21 cellular contexts compared by ENCODE assay signal in genomic region chr2:12594590-12594989, GRCh38.
DNase-seq lines count a peak whose midpoint lies in the region; ATAC-seq, FAIRE-seq and TF ChIP-seq lines count a peak whose summit lies in the region.
"Had no signal": no experiment of that assay in that cellular context is flagged by ENCODE, and none has a peak within 500 bp of the region (broad histone marks: within the 10 kb centered on the region; RNA-seq: fewer than 3 reads in every experiment).

No MANE protein-coding gene starts in this region.

- H3K27me3 ChIP-seq in H1 (replicated peaks in 1 of 4; ENCODE audit: control insufficient read depth in 3 of 4, extremely low read depth in 1 of 4, insufficient read depth in 3 of 4, low read length in 3 of 4) (no peaks in the 10 kb centered on the region), keratinocyte (ENCODE audit: control insufficient read depth, extremely low read depth, insufficient read depth, low read length) (no peaks in the 10 kb centered on the region), suprapubic skin (no peaks in the 10 kb centered on the region)
- H3K27me3 ChIP-seq: BLaER1 had no signal

- H3K4me1 ChIP-seq in H1 (replicated peaks in 1 of 4; ENCODE audit: control insufficient read depth in 3 of 4, insufficient read depth in 4 of 4, low read length in 3 of 4) (no peaks in the 10 kb centered on the region), keratinocyte (ENCODE audit: control insufficient read depth, extremely low read depth, insufficient read depth, low read length) (peaks cover 10% of the 10 kb centered on the region), suprapubic skin (no peaks in the 10 kb centered on the region)

- dilution Hi-C loops in keratinocyte (cut with MboI; ENCODE audit: extremely low pct_ligation_motif_present, low sequenced_read_pairs): no loop called here

- no peak overlapping the region for H3K4ac ChIP-seq in H1 (replicated peaks; ENCODE audit: insufficient read length, low read depth, low read length)

- TF ChIP-seq EP300 in H1 (IDR thresholded peaks at IDR 0.05; ENCODE audit: borderline replicate concordance in 1 of 2, low read depth in 2 of 2, low read length in 2 of 2): no peak
- no peak for TF ChIP-seq EP300 in suprapubic skin (IDR thresholded peaks at IDR 0.05)

- H4K8ac ChIP-seq in H1 (ENCODE audit: extremely low read depth, insufficient read depth, low read length): no peak overlapping the region

- H3K27ac ChIP-seq in RWPE1 (peak overlapping the region; percentile 6; the same call in 1 of the 2 replicates), H1 (ENCODE audit: low read depth, low read length) (no peak overlapping the region), keratinocyte (ENCODE audit: control insufficient read depth, insufficient read depth, low read length) (no peak overlapping the region), suprapubic skin (no peak overlapping the region)
- H3K27ac ChIP-seq: BLaER1 had no signal

- H3K23me2 ChIP-seq in H1 (ENCODE audit: low read depth, low read length): no peaks in the 10 kb centered on the region

- H3K9ac ChIP-seq in H1 (replicated peaks in 1 of 4; ENCODE audit: extremely low read depth in 1 of 4, low read depth in 3 of 4, low read length in 3 of 4): no peak overlapping the region
- H3K9ac ChIP-seq in keratinocyte (ENCODE audit: control insufficient read depth, extremely low read depth, insufficient read depth, low read length): no peak overlapping the region
- H3K9ac ChIP-seq: BLaER1 had no signal

- H2BK12ac ChIP-seq in H1 (ENCODE audit: low read depth, low read length): no peak overlapping the region

- FAIRE-seq in H1 (lab: Jason Lieb, UNC) (no peak), keratinocyte (lab: Jason Lieb, UNC) (peak; percentile 76)
- FAIRE-seq: GM12878, GM19239, HTR-8/SVneo had no signal

- H3K9me1 ChIP-seq in keratinocyte (ENCODE audit: control insufficient read depth, extremely low read depth, insufficient read depth, low read length): no peaks in the 10 kb centered on the region

- no peaks in the 10 kb centered on the region for H3K9me3 ChIP-seq in H1 (ENCODE audit: insufficient read depth in 2 of 2, low read depth in 1 of 2, low read length in 1 of 2)
- no peaks in the 10 kb centered on the region for H3K9me3 ChIP-seq in keratinocyte (ENCODE audit: control insufficient read depth, low read depth, low read length)
- H3K9me3 ChIP-seq in suprapubic skin: no peaks in the 10 kb centered on the region
- H3K9me3 ChIP-seq: BLaER1 had no signal

- 93% methylated on average over 4 of the region's 4 CpGs; no CpG with 5 or more reads in 1 of the 2 experiments for WGBS in H1 (ENCODE audit: extremely low coverage in 1 of 2, insufficient coverage in 1 of 2, insufficient read length in 1 of 2, insufficient replicate concordance in 2 of 2, low coverage in 1 of 2, low lambda C conversion rate in 2 of 2, missing lambda C conversion rate in 1 of 2), 2 experiments
- WGBS in suprapubic skin: 85% methylated on average over 4 of the region's 4 CpGs

- H3K4me3 ChIP-seq in H1 (ENCODE audit: extremely low read depth in 1 of 4, insufficient read depth in 2 of 4, low read depth in 3 of 4, low read length in 4 of 4) (no peak overlapping the region), keratinocyte (ENCODE audit: control insufficient read depth in 2 of 3, extremely low read depth in 1 of 3, insufficient read depth in 2 of 3, low read depth in 1 of 3, low read length in 3 of 3) (no peak overlapping the region), suprapubic skin (no peak overlapping the region)
- H3K4me3 ChIP-seq: BLaER1, GM12878, GM23338 had no signal

- H3K79me1 ChIP-seq in H1 (ENCODE audit: low read depth, low read length): no peaks in the 10 kb centered on the region

- H3K4me2 ChIP-seq in H1 (ENCODE audit: insufficient read depth in 1 of 2, low read depth in 2 of 2, low read length in 2 of 2): no peak overlapping the region
- peak overlapping the region; percentile 41 for H3K4me2 ChIP-seq in keratinocyte (ENCODE audit: control insufficient read depth, extremely low read depth, insufficient read depth, low read depth, low read length)
- H3K4me2 ChIP-seq: BLaER1, GM23338 had no signal

- no peaks in the 10 kb centered on the region for H4K20me1 ChIP-seq in H1 (replicated peaks in 1 of 2; ENCODE audit: control insufficient read depth in 1 of 2, insufficient read depth in 2 of 2, low read length in 2 of 2)
- H4K20me1 ChIP-seq in keratinocyte (ENCODE audit: control insufficient read depth, extremely low read depth, insufficient read depth, low read length): no peaks in the 10 kb centered on the region
- H4K20me1 ChIP-seq: BLaER1 had no signal

- no peak overlapping the region for H3K18ac ChIP-seq in H1 (ENCODE audit: extremely low read depth, low read length)

- DNase-seq in EH (ENCODE audit: low read depth) (peak; percentile 3), RWPE1 (ENCODE audit: low spot score) (no peak), H1 (ENCODE audit: low read depth in 1 of 2, low spot score in 2 of 2) (no peak), keratinocyte (ENCODE audit: low read depth, low spot score) (no peak), suprapubic skin (ENCODE audit: low spot score in 2 of 2) (no peak), SIG-M5 (lab: John Stamatoyannopoulos, UW) (no peak), pons (ENCODE audit: low spot score) (no peak)
- DNase-seq: 8988T; CD4-positive, alpha-beta memory T cell; DMS153; DMS79 treated with DMSO at 0.1 percent for 48 hours; EL; H7; HFFc6 had no signal

- CTCF ChIA-PET in RWPE1 (lab: Yijun Ruan, JAX) (no interaction called here), H1 (lab: Charles Lee; ENCODE audit: partially characterized antibody) (no interaction called here)

- no peaks in the 10 kb centered on the region for H3K36me3 ChIP-seq in H1 (ENCODE audit: control insufficient read depth in 2 of 4, insufficient read depth in 4 of 4, low read length in 3 of 4)
- no peaks in the 10 kb centered on the region for H3K36me3 ChIP-seq in keratinocyte (ENCODE audit: control insufficient read depth in 2 of 2, extremely low read depth in 1 of 2, insufficient read depth in 2 of 2, low read length in 2 of 2)
- no peaks in the 10 kb centered on the region for H3K36me3 ChIP-seq in suprapubic skin
- H3K36me3 ChIP-seq: BLaER1 had no signal

- H3K56ac ChIP-seq in H1 (replicated peaks; ENCODE audit: insufficient read length, low read depth, low read length): no peak overlapping the region

- no peak overlapping the region for H4K5ac ChIP-seq in H1 (ENCODE audit: insufficient read length, low read depth, low read length)

- no peak for TF ChIP-seq POLR2A in H1 (IDR thresholded peaks at IDR 0.05; ENCODE audit: control extremely low read depth in 1 of 2, low read depth in 2 of 2, low read length in 2 of 2)
- TF ChIP-seq POLR2A in suprapubic skin (IDR thresholded peaks at IDR 0.05): no peak

- H3K23ac ChIP-seq in H1 (ENCODE audit: insufficient read length): no peak overlapping the region

- ATAC-seq in GM18867 (IDR thresholded peaks at IDR 0.05; ENCODE audit: unreplicated experiment): no peak
- ATAC-seq: GM12878, GM23338, HCT116 had no signal

- no peak overlapping the region for H2BK5ac ChIP-seq in H1 (ENCODE audit: low read depth, low read length)

- H2BK15ac ChIP-seq in H1 (ENCODE audit: low read length): 0 out of 2 replicates have a peak overlapping the region, but pooled peaks have one; percentile 62

- H3K14ac ChIP-seq in H1 (ENCODE audit: insufficient read length): no peak overlapping the region

- no peak for TF ChIP-seq CTCF in RWPE1 (conservative IDR thresholded peaks at IDR 0.05; ENCODE audit: low read depth)
- TF ChIP-seq CTCF in H1 (IDR thresholded peaks at IDR 0.05; ENCODE audit: control extremely low read depth in 1 of 3, insufficient read depth in 1 of 3, low read depth in 1 of 3, low read length in 3 of 3): no peak
- no peak for TF ChIP-seq CTCF in keratinocyte (optimal IDR thresholded peaks at IDR 0.05 in 1 of 3, IDR thresholded peaks at IDR 0.05 in 1 of 3, conservative IDR thresholded peaks at IDR 0.05 in 1 of 3; ENCODE audit: extremely low read depth in 1 of 3, insufficient read depth in 2 of 3, low read length in 3 of 3)
- TF ChIP-seq CTCF in suprapubic skin (IDR thresholded peaks at IDR 0.05): no peak

- H3K79me2 ChIP-seq in H1 (ENCODE audit: control insufficient read depth in 1 of 2, insufficient read depth in 2 of 2, low read length in 2 of 2) (no peaks in the 10 kb centered on the region), keratinocyte (ENCODE audit: control insufficient read depth, insufficient read depth, low read length) (no peaks in the 10 kb centered on the region)

- no peak for TF ChIP-seq RAD21 in H1 (IDR thresholded peaks at IDR 0.05 in 1 of 2, conservative IDR thresholded peaks at IDR 0.05 in 1 of 2; ENCODE audit: low read depth in 2 of 2, low read length in 2 of 2)

- H2AK5ac ChIP-seq in H1 (ENCODE audit: low read depth, low read length): no peak overlapping the region

- no peak overlapping the region for H2BK120ac ChIP-seq in H1 (replicated peaks; ENCODE audit: low read depth, low read length)

- H2AFZ ChIP-seq in H1 (ENCODE audit: low read length): no peak overlapping the region
- peak overlapping the region; percentile 39 for H2AFZ ChIP-seq in keratinocyte (ENCODE audit: control insufficient read depth, low read length)
- H2AFZ ChIP-seq: GM23338 had no signal

- POLR2A ChIA-PET in RWPE1 (lab: Yijun Ruan, JAX; ENCODE audit: low non-redundant PET): no interaction called here
- POLR2A ChIA-PET in H1 (lab: Charles Lee; ENCODE audit: partially characterized antibody): no interaction called here

- H2BK20ac ChIP-seq in H1 (ENCODE audit: low read length): no peak overlapping the region

- no peak overlapping the region for H4K91ac ChIP-seq in H1 (replicated peaks; ENCODE audit: insufficient read length, low read length)

TF ChIP-seq in H1, 55 proteins besides CTCF, POLR2A, EP300 and RAD21 (continues in another document):
- TF ChIP-seq TEAD4 (IDR thresholded peaks at IDR 0.05; ENCODE audit: low read depth, low read length) (no peak), ZNF274 (IDR thresholded peaks at IDR 0.05; ENCODE audit: borderline replicate concordance, extremely low read depth, low read length) (no peak)
